8 cellular contexts compared by ENCODE assay signal in genomic region chr12:131454418-131455217, GRCh38.
DNase-seq lines count a peak whose midpoint lies in the region; ATAC-seq and TF ChIP-seq lines count a peak whose summit lies in the region.

No MANE protein-coding gene starts in this region.

- H3K4me3 ChIP-seq in NT2/D1 (ENCODE audit: insufficient read length, low read depth) (no peak overlapping the region), uterus (no peak overlapping the region)

- DNase-seq in DMS153 (lab: John Stamatoyannopoulos, UW) = peak; percentile 36
- DNase-seq in NT2/D1 (ENCODE audit: low read depth, low spot score) = peak; percentile 70
- DNase-seq in midbrain (lab: John Stamatoyannopoulos, UW) = peak; percentile 3
- DNase-seq in uterus = no peak
- no peak for DNase-seq in mucosa of gallbladder (ENCODE audit: low spot score)

- intact Hi-C loops in uterus (cut with DNase I; ENCODE audit: low total_unique reads) = no loop called here

- H3K9me3 ChIP-seq in NT2/D1 (ENCODE audit: insufficient read depth, low read length) (0 out of 2 replicates have a peak, but pooled peaks cover 5% of the 10 kb centered on the region), uterus (peaks cover 0 to 4% of the 10 kb centered on the region in 2 donors)

- H3K9me3 Mint-ChIP-seq in brain = peaks cover 14 to 26% (median 16%) of the 10 kb centered on the region in 5 experiments

- H3K27ac ChIP-seq in uterus = no peak overlapping the region

- peaks cover 50% of the 10 kb centered on the region for H3K4me1 Mint-ChIP-seq in brain

- peaks cover 10% of the 10 kb centered on the region for H3K4me1 ChIP-seq in NT2/D1 (ENCODE audit: insufficient read depth, insufficient read length)
- H3K4me1 ChIP-seq in uterus = no peaks in the 10 kb centered on the region

- H3K9ac ChIP-seq in NT2/D1 (ENCODE audit: insufficient read length, low read depth) = no peak overlapping the region

- H3K36me3 ChIP-seq in NT2/D1 (ENCODE audit: insufficient read depth, insufficient read length, low read length) = no peaks in the 10 kb centered on the region
- no peaks in the 10 kb centered on the region for H3K36me3 ChIP-seq in uterus

- H3K27me3 ChIP-seq in NT2/D1 (ENCODE audit: insufficient read depth, insufficient read length) = no peaks in the 10 kb centered on the region
- no peaks in the 10 kb centered on the region for H3K27me3 ChIP-seq in uterus

- peak; percentile 65 to 82 for TF ChIP-seq CTCF in brain (conservative IDR thresholded peaks at IDR 0.05)
- peak; percentile 24 to 59 (median 37) for TF ChIP-seq CTCF in uterus (IDR thresholded peaks at IDR 0.05)

- H3K27me3 Mint-ChIP-seq in brain = peaks cover 6% of the 10 kb centered on the region

- no peaks in the 10 kb centered on the region for H3K36me3 Mint-ChIP-seq in brain

- ATAC-seq in GM19043 (IDR thresholded peaks at IDR 0.05; ENCODE audit: low read depth, unreplicated experiment) = peak; percentile 89
- ATAC-seq in HG03135 (IDR thresholded peaks at IDR 0.05; ENCODE audit: unreplicated experiment) = peak; percentile 95

- peak overlapping the region in 1 of 5 experiments; percentile 59 for H3K27ac Mint-ChIP-seq in brain

- no peak overlapping the region for H3K4me3 Mint-ChIP-seq in brain

- TF ChIP-seq POLR2A in uterus (IDR thresholded peaks at IDR 0.05) = no peak

Comparison
In these comparisons a context has a peak if more than half of its experiments do, and no peak if none do; other contexts are left out.
1. DNase-seq: peak in DMS153 (single experiment), NT2/D1 (single experiment) and midbrain (single experiment); none in uterus (0 of 2) and mucosa of gallbladder (single experiment).